Comparison of ENCODE assay signal across 23 cellular contexts in genomic region chr10:45061982-45062381, GRCh38.
"Had no signal": no experiment of that assay in that cellular context is flagged by ENCODE, and none has a peak within 500 bp of the region (broad histone marks: within the 10 kb centered on the region; RNA-seq: fewer than 3 reads in every experiment).

No MANE protein-coding gene starts in this region.

- ATAC-seq: activated naive CD4-positive, alpha-beta T cell treated with anti-CD3 and anti-CD28 coated beads, Interleukin-2, amount 50 U/mL, for 72 hours; activated T-helper 17 cell treated with anti-CD3 and anti-CD28 coated beads, Interleukin-2, amount 50 U/mL, for 72 hours; gastrocnemius medialis; left cardiac atrium; stimulated activated naive B cell treated with anti-CD40 and anti-IgM and Interleukin-4, amounts not matched to agents 10 μg/mL and 1 μg/mL and 100 μg/mL, for 72 hours had no signal

- H3K9me3 ChIP-seq: ascending aorta, colonic mucosa, gastrocnemius medialis, sigmoid colon, transverse colon, vagina had no signal

- H3K27me3 ChIP-seq: ascending aorta, colonic mucosa, gastrocnemius medialis, sigmoid colon, transverse colon, vagina had no signal

- H3K4me3 ChIP-seq: ascending aorta, colonic mucosa, dorsolateral prefrontal cortex, gastrocnemius medialis, sigmoid colon, smooth muscle cell, transverse colon, vagina had no signal

- H3K4me1 ChIP-seq: ascending aorta, colonic mucosa, gastrocnemius medialis, sigmoid colon, transverse colon, vagina had no signal

- FAIRE-seq: islet of Langerhans had no signal

- H3K27ac ChIP-seq: ascending aorta, colonic mucosa, dorsolateral prefrontal cortex, gastrocnemius medialis, sigmoid colon, transverse colon, vagina had no signal

- DNase-seq: activated CD4-positive, alpha-beta T cell treated with anti-CD3 and anti-CD28 coated beads, Interleukin-2, amount 50 U/mL, for 4 hours; activated CD8-positive, alpha-beta memory T cell treated with anti-CD3 and anti-CD28 coated beads for 24 hours; activated CD8-positive, alpha-beta memory T cell treated with anti-CD3 and anti-CD28 coated beads, Interleukin-2, amount 50 U/mL, for 4 hours; activated T-cell treated with anti-CD3 and anti-CD28 coated beads, Interleukin-2, amount 50 U/mL, for 24 hours; colonic mucosa; dorsolateral prefrontal cortex; gastrocnemius medialis; hippocampal formation; left cardiac atrium; mesenchymal stem cell; naive B cell; nucleus accumbens; sigmoid colon; stimulated activated CD4-positive, alpha-beta T cell treated with anti-CD3 and anti-CD28 coated beads, Interleukin-15, amount 100 ng/mL, for 24 hours; stimulated activated naive B cell treated with anti-CD40 and anti-IgM and Interleukin-4, amounts not matched to agents 10 μg/mL and 1 μg/mL and 100 μg/mL, for 72 hours; T-helper 1 cell; transverse colon had no signal

- H3K4me2 ChIP-seq: smooth muscle cell had no signal

- H3K36me3 ChIP-seq: ascending aorta, colonic mucosa, gastrocnemius medialis, sigmoid colon, transverse colon, vagina had no signal
